28 cellular contexts compared by ENCODE assay signal in the genomic region with DNA sequence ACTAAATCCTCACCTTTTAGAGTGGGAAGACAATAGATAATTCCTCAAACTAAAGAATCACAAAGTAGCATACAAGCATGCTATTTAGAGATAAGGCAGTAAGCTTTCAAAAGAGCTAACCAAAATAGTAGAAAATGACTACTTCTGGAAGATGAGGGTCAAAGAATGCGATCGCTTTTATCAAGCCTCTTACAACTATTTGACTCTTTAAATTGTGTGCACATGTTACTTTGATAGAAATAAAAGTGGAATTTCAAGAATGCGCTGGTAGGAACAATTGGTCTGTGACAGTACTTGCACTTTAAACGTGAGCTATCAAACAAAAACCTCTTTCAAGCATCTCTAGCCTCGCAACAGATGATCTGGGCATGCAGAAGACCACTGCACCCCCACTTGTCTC.
"Had no signal": no experiment of that assay in that cellular context is flagged by ENCODE, and none has a peak within 500 bp of the region (broad histone marks: within the 10 kb centered on the region; RNA-seq: fewer than 3 reads in every experiment).

No MANE protein-coding gene starts in this region.

- H3K4me3 Mint-ChIP-seq: activated CD8-positive, alpha-beta T cell treated with anti-CD3 and anti-CD28 coated beads, Interleukin-2, amount 10 ng/mL, durations not matched to agents 7 days and 5 days; activated naive CD4-positive, alpha-beta T cell treated with anti-CD3 and anti-CD28 coated beads, Interleukin-2, amount 50 U/mL, for 24 hours; T-cell; WTC11 had no signal

- H3K4me3 ChIP-seq: ascending aorta, cardiac muscle cell, MG63, SK-N-MC had no signal

- ATAC-seq: activated CD8-positive, alpha-beta T cell treated with anti-CD3 and anti-CD28 coated beads, Interleukin-2, amount 10 ng/mL, durations not matched to agents 7 days and 5 days; Panc1; Right ventricle myocardium inferior; T-cell; WTC11 had no signal

- H3K4me1 ChIP-seq: ascending aorta had no signal

- H3K9me3 ChIP-seq: ascending aorta, MG63 had no signal

- H3K27me3 Mint-ChIP-seq: activated naive CD4-positive, alpha-beta T cell treated with anti-CD3 and anti-CD28 coated beads, Interleukin-2, amount 50 U/mL, for 24 hours had no signal

- H3K4me1 Mint-ChIP-seq: activated naive CD4-positive, alpha-beta T cell treated with anti-CD3 and anti-CD28 coated beads, Interleukin-2, amount 50 U/mL, for 24 hours; T-cell had no signal

- H3K9me3 Mint-ChIP-seq: activated naive CD4-positive, alpha-beta T cell treated with anti-CD3 and anti-CD28 coated beads, Interleukin-2, amount 50 U/mL, for 24 hours; T-cell had no signal

- H3K36me3 ChIP-seq: ascending aorta, brain microvascular endothelial cell, cardiac muscle cell, MG63 had no signal

- DNase-seq: activated CD4-positive, alpha-beta T cell treated with anti-CD3 and anti-CD28 coated beads for 48 hours; activated CD4-positive, alpha-beta T cell treated with anti-CD3 and anti-CD28 coated beads, Interleukin-2, amount 50 U/mL, for 4 hours; activated CD4-positive, CD25-positive, alpha-beta regulatory T cell treated with anti-CD3 and anti-CD28 coated beads, Interleukin-2, amount 50 U/mL, for 72 hours; activated CD8-positive, alpha-beta memory T cell treated with anti-CD3 and anti-CD28 coated beads, Interleukin-2, amount 50 U/mL, for 48 hours; activated CD8-positive, alpha-beta T cell treated with anti-CD3 and anti-CD28 coated beads, Interleukin-2, amount 10 ng/mL, durations not matched to agents 7 days and 5 days; activated naive CD4-positive, alpha-beta T cell; activated T-cell treated with anti-CD3 and anti-CD28 coated beads, Interleukin-2, amount 50 U/mL, for 1 hour; amniotic stem cell; brain microvascular endothelial cell; KG1; MG63; MV-4-11; NCI-H1092 treated with DMSO at 0.1 percent for 48 hours; NCI-H1417 treated with DMSO at 0.1 percent for 48 hours; NCI-H1694; NCI-H226; NCI-H526; NCI-H774; RPMI8226; T-cell; T-helper 2 cell had no signal

- H3K27ac ChIP-seq: ascending aorta, brain microvascular endothelial cell, cardiac muscle cell, SK-N-MC had no signal

- H3K27me3 ChIP-seq: ascending aorta, brain microvascular endothelial cell, cardiac muscle cell, MG63 had no signal

- H3K36me3 Mint-ChIP-seq: activated naive CD4-positive, alpha-beta T cell treated with anti-CD3 and anti-CD28 coated beads, Interleukin-2, amount 50 U/mL, for 24 hours; T-cell had no signal

- H3K27ac Mint-ChIP-seq: activated CD8-positive, alpha-beta T cell treated with anti-CD3 and anti-CD28 coated beads, Interleukin-2, amount 10 ng/mL, durations not matched to agents 7 days and 5 days; activated naive CD4-positive, alpha-beta T cell treated with anti-CD3 and anti-CD28 coated beads, Interleukin-2, amount 50 U/mL, for 24 hours; T-cell; WTC11 had no signal
